ENCODE assay signal across 11 cellular contexts in genomic region chr17:80104321-80104955, GRCh38. TPM values are rescaled to one million over a fixed set of nuclear protein-coding genes. Genes with fewer than 3 reads are reported as not detected.
DNase-seq lines count a peak whose midpoint lies in the region; ATAC-seq and TF ChIP-seq lines count a peak whose summit lies in the region.
"Had no signal": no experiment of that assay in that cellular context is flagged by ENCODE, and none has a peak within 500 bp of the region (broad histone marks: within the 10 kb centered on the region; RNA-seq: fewer than 3 reads in every experiment).

No MANE protein-coding gene starts in this region.

- ATAC-seq in WTC11 (no peak), HG02642 (IDR thresholded peaks at IDR 0.05; ENCODE audit: poor library complexity, unreplicated experiment) (no peak), HG03457 (IDR thresholded peaks at IDR 0.05; ENCODE audit: unreplicated experiment) (no peak)
- ATAC-seq: activated CD4-positive, CD25-positive, alpha-beta regulatory T cell treated with anti-CD3 and anti-CD28 coated beads, Interleukin-2, amount 50 U/mL, for 24 hours; activated T-cell treated with anti-CD3 and anti-CD28 coated beads, Interleukin-2, amount 50 U/mL, for 72 hours had no signal

- no peak overlapping the region for H3K4me3 Mint-ChIP-seq in WTC11
- H3K4me3 Mint-ChIP-seq: activated T-cell treated with anti-CD3 and anti-CD28 coated beads, Interleukin-2, amount 50 U/mL, for 72 hours had no signal

- no peaks in the 10 kb centered on the region for H3K9me3 Mint-ChIP-seq in WTC11
- H3K9me3 Mint-ChIP-seq: activated T-cell treated with anti-CD3 and anti-CD28 coated beads, Interleukin-2, amount 50 U/mL, for 72 hours had no signal

- H3K36me3 Mint-ChIP-seq in WTC11 = no peaks in the 10 kb centered on the region

- DNase-seq in A172 (ENCODE audit: low spot score) (peak; percentile 93), HT1080 (ENCODE audit: low read depth) (peak; percentile 52), NCI-H345 treated with DMSO at 0.1 percent for 48 hours (lab: John Stamatoyannopoulos, UW; ENCODE audit: unreplicated experiment) (peak; percentile 86), iris pigment epithelial cell (ENCODE audit: low read depth) (peak; percentile 15), WTC11 (ENCODE audit: low spot score) (no peak), H4 (ENCODE audit: low spot score) (no peak)
- DNase-seq: activated T-cell treated with anti-CD3 and anti-CD28 coated beads, Interleukin-2, amount 50 U/mL, for 72 hours; stimulated activated CD4-positive, alpha-beta T cell treated with anti-CD3 and anti-CD28 coated beads, Interleukin-4, amount 100 ng/mL, for 4 hours had no signal

- CTCF ChIA-PET in WTC11 (lab: Charles Lee) = interaction anchor here (0.8 to 1.8 kb wide), 3 partner anchors 20 to 111 kb away, joined by 3 to 11 read pairs (median 5); no protein-coding TSS in a partner anchor

- H3K27me3 Mint-ChIP-seq in WTC11 (ENCODE audit: low read depth) = peaks cover 11% of the 10 kb centered on the region

- POLR2A ChIA-PET in WTC11 (lab: Charles Lee) = interaction anchor here (1.3 kb wide), 1 partner anchor 8 kb away, joined by 3 read pairs; no protein-coding TSS in a partner anchor

- H3K27ac Mint-ChIP-seq in WTC11 = no peak overlapping the region
- H3K27ac Mint-ChIP-seq: activated T-cell treated with anti-CD3 and anti-CD28 coated beads, Interleukin-2, amount 50 U/mL, for 72 hours had no signal

- TF ChIP-seq CTCF in WTC11 (IDR thresholded peaks at IDR 0.05) = no peak

- peaks cover 17% of the 10 kb centered on the region for H3K4me1 Mint-ChIP-seq in WTC11

TF ChIP-seq in WTC11, 78 proteins besides CTCF, POLR2A, EP300 and RAD21:
- TF ChIP-seq NFATC4 (CRISPR knock-in tag; IDR thresholded peaks at IDR 0.05) (no peak), TP53 (CRISPR knock-in tag; IDR thresholded peaks at IDR 0.05) (no peak), ZNF425 (CRISPR knock-in tag; conservative IDR thresholded peaks at IDR 0.05) (no peak), ZNF219 (CRISPR knock-in tag; IDR thresholded peaks at IDR 0.05; ENCODE audit: borderline replicate concordance) (no peak), TEAD4 (CRISPR knock-in tag; IDR thresholded peaks at IDR 0.05) (no peak), ATF1 (CRISPR knock-in tag; IDR thresholded peaks at IDR 0.05) (no peak), ESRRA (CRISPR knock-in tag; IDR thresholded peaks at IDR 0.05; ENCODE audit: borderline replicate concordance) (no peak), ZNF423 (CRISPR knock-in tag; IDR thresholded peaks at IDR 0.05) (no peak), ZNF416 (CRISPR knock-in tag; IDR thresholded peaks at IDR 0.05) (no peak), ZSCAN18 (CRISPR knock-in tag; IDR thresholded peaks at IDR 0.05) (no peak), USF1 (CRISPR knock-in tag; IDR thresholded peaks at IDR 0.05) (no peak), ZNF512 (CRISPR knock-in tag; IDR thresholded peaks at IDR 0.05; ENCODE audit: borderline replicate concordance) (no peak), NR3C1 (CRISPR knock-in tag; conservative IDR thresholded peaks at IDR 0.05; ENCODE audit: low read depth) (no peak), ZNF138 (CRISPR knock-in tag; conservative IDR thresholded peaks at IDR 0.05) (no peak), SMAD4 (CRISPR knock-in tag; IDR thresholded peaks at IDR 0.05) (no peak), CBFB (CRISPR knock-in tag; IDR thresholded peaks at IDR 0.05; ENCODE audit: low read depth) (no peak), EMX1 (CRISPR knock-in tag; IDR thresholded peaks at IDR 0.05) (no peak), SP1 (CRISPR knock-in tag; conservative IDR thresholded peaks at IDR 0.05) (no peak), ERG (CRISPR knock-in tag; IDR thresholded peaks at IDR 0.05) (no peak), ZNF263 (CRISPR knock-in tag; IDR thresholded peaks at IDR 0.05; ENCODE audit: low read depth) (no peak)

RNA-seq across cellular contexts. Expression of gene GAA, which starts 3.1 kb away (rescaled TPM):
- 81.7 and 84.8 TPM in 2 replicates for total RNA-seq in A172 (2014; rRNA removed; shearing (Covaris generic))
- total RNA-seq in HT1080 (2014; rRNA removed; shearing (Covaris generic)) = 9.8 and 10.0 TPM in 2 replicates
- polyA plus RNA-seq in HT1080 (2015; cell fraction: cytosol; rRNA removed) = 29.7 and 31.2 TPM in 2 replicates
- polyA plus RNA-seq in HT1080 (2015; cell fraction: nucleus; rRNA removed) = 131 and 136 TPM in 2 replicates
- 91.6 to 97.7 TPM (median 93.9 TPM) in 3 replicates for total RNA-seq in WTC11 (2021)
- total RNA-seq in H4 (2014; rRNA removed; shearing (Covaris generic)) = 40.9 and 45.7 TPM in 2 replicates

RNA-seq across cellular contexts. Expression of gene EIF4A3, which starts 42.5 kb away (rescaled TPM):
- 157 and 184 TPM in 2 replicates for total RNA-seq in A172 (2014; rRNA removed; shearing (Covaris generic))
- total RNA-seq in HT1080 (2014; rRNA removed; shearing (Covaris generic)) = 150 TPM in 2 replicates
- 72.9 and 83.4 TPM in 2 replicates for polyA plus RNA-seq in HT1080 (2015; cell fraction: cytosol; rRNA removed)
- polyA plus RNA-seq in HT1080 (2015; cell fraction: nucleus; rRNA removed) = 101 and 102 TPM in 2 replicates
- total RNA-seq in WTC11 (2021) = 142 to 160 TPM (median 142 TPM) in 3 replicates
- total RNA-seq in H4 (2014; rRNA removed; shearing (Covaris generic)) = 156 and 178 TPM in 2 replicates

Comparison
In these comparisons a context has a peak if more than half of its experiments do, and no peak if none do; other contexts are left out.
1. DNase-seq: peak in A172 (single experiment), HT1080 (single experiment), NCI-H345 treated with DMSO at 0.1 percent for 48 hours (single experiment) and iris pigment epithelial cell (single experiment); none in WTC11 (single experiment) and H4 (single experiment).